Comparison of ENCODE assay signal across 18 cellular contexts in genomic region chr13:59681630-59682311, GRCh38.
DNase-seq lines count a peak whose midpoint lies in the region; TF ChIP-seq lines count a peak whose summit lies in the region.
"Had no signal": no experiment of that assay in that cellular context is flagged by ENCODE, and none has a peak within 500 bp of the region (broad histone marks: within the 10 kb centered on the region; RNA-seq: fewer than 3 reads in every experiment).

No MANE protein-coding gene starts in this region.

- no peak overlapping the region for H3K4me2 ChIP-seq in parathyroid adenoma (ENCODE audit: low read length)

- H3K27ac ChIP-seq in epithelial cell of prostate (peak overlapping the region; percentile 36), parathyroid adenoma (peak overlapping the region; percentile 93)

- H3K79me2 ChIP-seq in parathyroid adenoma, result no peaks in the 10 kb centered on the region

- H3K9ac ChIP-seq in parathyroid adenoma, result no peak overlapping the region

- no peak overlapping the region for H3K4me3 ChIP-seq in parathyroid adenoma (ENCODE audit: low read depth, low read length)
- H3K4me3 ChIP-seq: MG63 had no signal

- H2AFZ ChIP-seq in parathyroid adenoma, result peak overlapping the region; percentile 53

- H3K4me1 ChIP-seq in parathyroid adenoma, result peaks cover 45% of the 10 kb centered on the region

- no peaks in the 10 kb centered on the region for H3K36me3 ChIP-seq in parathyroid adenoma (ENCODE audit: control insufficient read depth, insufficient read depth, low read length)
- H3K36me3 ChIP-seq: MG63 had no signal

- no peaks in the 10 kb centered on the region for H3K9me3 ChIP-seq in parathyroid adenoma (ENCODE audit: control insufficient read depth, low read length)
- H3K9me3 ChIP-seq: MG63 had no signal

- H3K27me3 ChIP-seq in parathyroid adenoma (ENCODE audit: control insufficient read depth, insufficient read depth, low read length), result no peaks in the 10 kb centered on the region
- H3K27me3 ChIP-seq: MG63 had no signal

- DNase-seq in NOMO-1 treated with DMSO at 0.1 percent for 48 hours (lab: John Stamatoyannopoulos, UW; ENCODE audit: unreplicated experiment) (peak; percentile 44), NOMO-1 treated with dmso at 0.1 percent for 144 hours (lab: John Stamatoyannopoulos, UW; ENCODE audit: unreplicated experiment) (no peak), OCI-M1 (lab: John Stamatoyannopoulos, UW) (peak; percentile 77), epithelial cell of prostate (ENCODE audit: low read depth, low spot score) (no peak), SW480 (ENCODE audit: low spot score) (no peak), NCI-H1694 treated with DMSO at 0.1 percent for 48 hours (lab: John Stamatoyannopoulos, UW) (no peak), COLO668 (lab: John Stamatoyannopoulos, UW; ENCODE audit: unreplicated experiment) (no peak)
- DNase-seq: Caco-2, DMS153, H7, KG1, MG63, NCI-H1105, NCI-H1694, NCI-H2107, NCI-H345, NCI-H526 treated with DMSO at 0.1 percent for 48 hours had no signal

- TF ChIP-seq CTCF in parathyroid adenoma (IDR thresholded peaks at IDR 0.05), result no peak

Comparison
In these comparisons a context has a peak if more than half of its experiments do, and no peak if none do; other contexts are left out.
1. DNase-seq: peak in NOMO-1 treated with DMSO at 0.1 percent for 48 hours (single experiment) and OCI-M1 (single experiment); none in NOMO-1 treated with dmso at 0.1 percent for 144 hours (single experiment), epithelial cell of prostate (single experiment), SW480 (single experiment), NCI-H1694 treated with DMSO at 0.1 percent for 48 hours (single experiment) and COLO668 (single experiment).